19 cellular contexts compared by ENCODE assay signal in the genomic region with DNA sequence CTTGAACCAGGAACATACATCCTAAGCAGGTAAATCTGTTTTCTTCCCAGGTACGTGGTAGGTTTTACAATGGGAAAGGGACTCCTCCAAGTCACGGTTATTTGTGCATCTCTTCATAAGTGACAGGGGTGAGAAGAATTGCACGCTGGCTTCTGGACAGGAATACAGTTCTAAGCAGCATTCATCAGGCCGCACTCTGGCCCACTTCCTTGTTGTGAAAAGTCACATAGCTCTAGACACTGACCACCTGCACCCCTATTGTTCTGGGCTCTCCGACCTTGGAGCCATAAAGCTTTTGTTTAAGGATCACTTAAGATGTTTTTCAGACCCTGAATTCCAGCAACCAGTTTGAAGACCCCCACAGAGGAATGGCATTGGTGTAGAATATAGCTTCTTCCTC. TPM values are rescaled to one million over a fixed set of nuclear protein-coding genes. Genes with fewer than 3 reads are reported as not detected.
DNase-seq lines count a peak whose midpoint lies in the region; FAIRE-seq and TF ChIP-seq lines count a peak whose summit lies in the region.
"Had no signal": no experiment of that assay in that cellular context is flagged by ENCODE, and none has a peak within 500 bp of the region (broad histone marks: within the 10 kb centered on the region; RNA-seq: fewer than 3 reads in every experiment).

No MANE protein-coding gene starts in this region.

- H3K9ac ChIP-seq in endodermal cell (ENCODE audit: extremely low read depth, low read length, poor library complexity, severe bottlenecking), result no peak overlapping the region

- no peak overlapping the region for H3K4me3 Mint-ChIP-seq in endodermal cell
- no peak overlapping the region for H3K4me3 Mint-ChIP-seq in nephron
- H3K4me3 Mint-ChIP-seq in activated CD4-positive, alpha-beta T cell treated with anti-CD3 and anti-CD28 coated beads, Interleukin-2, amount 10 ng/mL, durations not matched to agents 7 days and 5 days, result no peak overlapping the region
- H3K4me3 Mint-ChIP-seq: activated naive CD8-positive, alpha-beta T cell treated with anti-CD3 and anti-CD28 coated beads, Interleukin-2, amount 10 ng/mL, durations not matched to agents 7 days and 5 days had no signal

- FAIRE-seq in urothelium cell line (lab: Jason Lieb, UNC), result no peak
- FAIRE-seq: frontal cortex, K562 had no signal

- peaks cover 30% of the 10 kb centered on the region for H3K4me1 Mint-ChIP-seq in endodermal cell
- H3K4me1 Mint-ChIP-seq in nephron, result peaks cover 7% of the 10 kb centered on the region
- peaks cover 7% of the 10 kb centered on the region for H3K4me1 Mint-ChIP-seq in activated CD4-positive, alpha-beta T cell treated with anti-CD3 and anti-CD28 coated beads, Interleukin-2, amount 10 ng/mL, durations not matched to agents 7 days and 5 days

- CTCF ChIA-PET in activated CD4-positive, alpha-beta T cell treated with anti-CD3 and anti-CD28 coated beads, Interleukin-2, amount 10 ng/mL, durations not matched to agents 7 days and 5 days (lab: Charles Lee), result interaction anchor here (1.0 kb wide), 1 partner anchor 35 kb away, joined by 3 read pairs; no protein-coding TSS in a partner anchor

- H3K27me3 Mint-ChIP-seq in endodermal cell (ENCODE audit: insufficient read depth) (peaks cover 3% of the 10 kb centered on the region), nephron (ENCODE audit: low read depth) (peaks cover 13% of the 10 kb centered on the region)
- no peaks in the 10 kb centered on the region for H3K27me3 Mint-ChIP-seq in activated CD4-positive, alpha-beta T cell treated with anti-CD3 and anti-CD28 coated beads, Interleukin-2, amount 10 ng/mL, durations not matched to agents 7 days and 5 days

- H3K9me3 ChIP-seq in SJSA1 (replicated peaks) (no peaks in the 10 kb centered on the region), endodermal cell (ENCODE audit: control insufficient read depth, low read length) (peaks cover 2% of the 10 kb centered on the region), testis (no peaks in the 10 kb centered on the region)

- H3K27ac ChIP-seq in SJSA1 (peak overlapping the region; percentile 85), endodermal cell (ENCODE audit: low read depth, low read length) (no peak overlapping the region), substantia nigra (ENCODE audit: low read depth, low read length, poor library complexity, severe bottlenecking) (peak overlapping the region; percentile 7), testis (peak overlapping the region in 1 of 2 donors; percentile 37)

- WGBS in endodermal cell (ENCODE audit: insufficient coverage in 1 of 2, insufficient read length in 1 of 2), 2 experiments, result 76 to 90% methylated on average over 5 of the region's 5 CpGs
- 84 to 85% methylated on average over 5 of the region's 5 CpGs for WGBS in testis, 2 donors

- no peak overlapping the region for H3K4me3 ChIP-seq in SJSA1
- no peak overlapping the region for H3K4me3 ChIP-seq in endodermal cell (ENCODE audit: low read length)
- no peak overlapping the region for H3K4me3 ChIP-seq in testis
- H3K4me3 ChIP-seq: K562 had no signal

- H3K36me3 ChIP-seq in SJSA1 (no peaks in the 10 kb centered on the region), endodermal cell (ENCODE audit: control insufficient read depth, insufficient read depth, low read length) (no peaks in the 10 kb centered on the region), testis (ENCODE audit: low read depth, missing control alignments) (no peaks in the 10 kb centered on the region)

- H3K27ac Mint-ChIP-seq in endodermal cell, result no peak overlapping the region
- peak overlapping the region in 2 of 3 experiments; percentile 30 to 61 for H3K27ac Mint-ChIP-seq in nephron
- H3K27ac Mint-ChIP-seq in activated CD4-positive, alpha-beta T cell treated with anti-CD3 and anti-CD28 coated beads, Interleukin-2, amount 10 ng/mL, durations not matched to agents 7 days and 5 days, result no peak overlapping the region
- H3K27ac Mint-ChIP-seq: activated naive CD8-positive, alpha-beta T cell treated with anti-CD3 and anti-CD28 coated beads, Interleukin-2, amount 10 ng/mL, durations not matched to agents 7 days and 5 days had no signal

- POLR2A ChIA-PET in activated CD4-positive, alpha-beta T cell treated with anti-CD3 and anti-CD28 coated beads, Interleukin-2, amount 10 ng/mL, durations not matched to agents 7 days and 5 days (lab: Charles Lee), result no interaction called here

- no peak for TF ChIP-seq CTCF in endodermal cell (conservative IDR thresholded peaks at IDR 0.05)
- no peak for TF ChIP-seq CTCF in nephron (IDR thresholded peaks at IDR 0.05; ENCODE audit: unreplicated experiment in 3 of 3)
- no peak for TF ChIP-seq CTCF in testis (IDR thresholded peaks at IDR 0.05)

- no peaks in the 10 kb centered on the region for H3K9me3 Mint-ChIP-seq in endodermal cell
- peaks cover 17% of the 10 kb centered on the region for H3K9me3 Mint-ChIP-seq in nephron
- peaks cover 6% of the 10 kb centered on the region for H3K9me3 Mint-ChIP-seq in activated CD4-positive, alpha-beta T cell treated with anti-CD3 and anti-CD28 coated beads, Interleukin-2, amount 10 ng/mL, durations not matched to agents 7 days and 5 days

- no peak for TF ChIP-seq POLR2A in testis (IDR thresholded peaks at IDR 0.05)

- intact Hi-C loops in testis (cut with DNase I; ENCODE audit: low total_unique reads), result no loop called here

- H3K4me1 ChIP-seq in SJSA1 (replicated peaks) (peaks cover 70% of the 10 kb centered on the region), endodermal cell (ENCODE audit: control insufficient read depth, insufficient read depth, low read length) (peaks cover 12% of the 10 kb centered on the region), testis (no peaks in the 10 kb centered on the region)

- no peaks in the 10 kb centered on the region for H3K27me3 ChIP-seq in SJSA1 (replicated peaks)
- H3K27me3 ChIP-seq in endodermal cell (ENCODE audit: control insufficient read depth, insufficient read depth, low read length, poor library complexity, severe bottlenecking), result no peaks in the 10 kb centered on the region
- H3K27me3 ChIP-seq in testis, result no peaks in the 10 kb centered on the region

- no peaks in the 10 kb centered on the region for H3K36me3 Mint-ChIP-seq in endodermal cell (ENCODE audit: low read depth)
- H3K36me3 Mint-ChIP-seq in nephron (ENCODE audit: low read depth), result peaks cover 5% of the 10 kb centered on the region
- H3K36me3 Mint-ChIP-seq in activated CD4-positive, alpha-beta T cell treated with anti-CD3 and anti-CD28 coated beads, Interleukin-2, amount 10 ng/mL, durations not matched to agents 7 days and 5 days (ENCODE audit: low read depth), result no peaks in the 10 kb centered on the region
- H3K36me3 Mint-ChIP-seq: activated naive CD8-positive, alpha-beta T cell treated with anti-CD3 and anti-CD28 coated beads, Interleukin-2, amount 10 ng/mL, durations not matched to agents 7 days and 5 days had no signal

- no peak for DNase-seq in SJSA1 (ENCODE audit: low read depth in 1 of 2, low spot score in 2 of 2)
- peak; percentile 32 for DNase-seq in endodermal cell
- peak in 1 of 49 donors; percentile 42 for DNase-seq in substantia nigra (lab: John Stamatoyannopoulos, UW)
- DNase-seq in urothelium cell line (ENCODE audit: low spot score), result no peak
- DNase-seq in activated CD4-positive, alpha-beta T cell treated with anti-CD3 and anti-CD28 coated beads, Interleukin-2, amount 10 ng/mL, durations not matched to agents 7 days and 5 days, result no peak
- no peak for DNase-seq in testis
- no peak for DNase-seq in T-helper 1 cell
- DNase-seq: activated CD4-positive, alpha-beta T cell treated with anti-CD3 and anti-CD28 coated beads, Interleukin-2, amount 50 U/mL, for 4 hours; activated CD8-positive, alpha-beta memory T cell treated with anti-CD3 and anti-CD28 coated beads, Interleukin-2, amount 50 U/mL, for 48 hours; activated naive CD8-positive, alpha-beta T cell treated with anti-CD3 and anti-CD28 coated beads, Interleukin-2, amount 10 ng/mL, durations not matched to agents 7 days and 5 days; cortex of kidney; DMS 273 treated with DMSO at 0.1 percent for 48 hours; GM23248; NCI-H1694; OCI-M1; stimulated activated CD4-positive, alpha-beta T cell treated with anti-CD3 and anti-CD28 coated beads, Interleukin-15, amount 100 ng/mL, for 24 hours had no signal

RNA-seq across cellular contexts. Expression of a gene that starts 31.4 kb away (rescaled TPM):
- total RNA-seq in SJSA1 (2014; rRNA removed; shearing (Covaris generic)), result 0.24 and 0.50 TPM in 2 replicates
- total RNA-seq in endodermal cell (1 to 10 TPM in 1 of 2 donors, under 1 TPM in 1; 0.80 to 2.5 TPM), testis (1 to 10 TPM; 1.7 to 1.9 TPM)
- 0.11 TPM for polyA plus RNA-seq in endodermal cell (2013, experiment 1 of 2)
- polyA plus RNA-seq in endodermal cell (2013, experiment 2 of 2), result 0.33 TPM
- total RNA-seq in activated CD4-positive, alpha-beta T cell treated with anti-CD3 and anti-CD28 coated beads, Interleukin-2, amount 10 ng/mL, durations not matched to agents 7 days and 5 days, result under 1 TPM; 0.25 to 0.32 TPM
- not detected for polyA plus RNA-seq in testis (ENCODE audit: insufficient read depth, low read depth, low replicate concordance)

Comparison
In these comparisons a context has a peak if more than half of its experiments do, and no peak if none do; other contexts are left out.
1. H3K27ac Mint-ChIP-seq: peak in nephron (2 of 3); none in endodermal cell (single experiment) and activated CD4-positive, alpha-beta T cell treated with anti-CD3 and anti-CD28 coated beads, Interleukin-2, amount 10 ng/mL, durations not matched to agents 7 days and 5 days (single experiment).